ENCODE assay signal across 8 cellular contexts in the genomic region with DNA sequence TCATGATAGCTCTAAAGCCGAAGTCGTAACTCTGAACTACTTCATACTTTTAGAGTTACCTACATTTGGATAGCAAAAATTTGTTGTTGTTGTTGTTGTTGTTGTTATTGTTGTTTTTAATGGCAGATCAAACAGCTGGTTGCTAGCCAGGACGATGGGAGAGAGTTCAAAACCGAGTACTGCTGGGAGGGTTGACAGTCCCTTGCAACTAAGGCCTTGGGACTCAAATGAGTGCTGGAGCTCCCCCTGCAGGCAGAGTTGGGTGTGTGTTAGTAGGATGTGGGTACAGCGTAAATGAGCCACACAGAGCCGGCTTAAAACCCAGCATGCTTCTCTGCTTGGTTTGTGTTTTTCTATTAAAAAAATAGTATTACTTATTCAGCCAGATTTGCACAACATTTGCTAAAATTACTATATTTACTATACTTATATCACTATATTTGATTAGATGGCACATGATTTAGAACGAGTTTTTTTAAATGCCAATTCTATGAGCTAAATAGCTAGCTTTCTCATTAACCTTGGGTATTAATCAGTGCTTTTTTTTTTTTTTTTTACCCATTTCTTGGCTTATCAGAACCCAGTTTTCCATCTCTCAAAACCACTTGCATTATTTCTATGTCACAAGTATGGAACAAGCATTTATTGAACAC.
DNase-seq lines count a peak whose midpoint lies in the region; FAIRE-seq and TF ChIP-seq lines count a peak whose summit lies in the region.

No MANE protein-coding gene starts in this region.

- H3K4me1 Mint-ChIP-seq in activated naive CD4-positive, alpha-beta T cell treated with anti-CD3 and anti-CD28 coated beads for 36 hours (ENCODE audit: low read depth), result peaks cover 5% of the 10 kb centered on the region

- H3K4me3 Mint-ChIP-seq in activated naive CD4-positive, alpha-beta T cell treated with anti-CD3 and anti-CD28 coated beads for 36 hours, result no peak overlapping the region

- H3K36me3 Mint-ChIP-seq in activated naive CD4-positive, alpha-beta T cell treated with anti-CD3 and anti-CD28 coated beads for 36 hours (ENCODE audit: low read depth), result no peaks in the 10 kb centered on the region

- H3K27ac Mint-ChIP-seq in activated naive CD4-positive, alpha-beta T cell treated with anti-CD3 and anti-CD28 coated beads for 36 hours, result no peak overlapping the region

- CTCF ChIA-PET in activated naive CD4-positive, alpha-beta T cell treated with anti-CD3 and anti-CD28 coated beads for 36 hours (lab: Charles Lee), result interaction anchor here (0.5 to 2.2 kb wide), 43 partner anchors 8 to 1837 kb away, joined by 3 to 46 read pairs (median 4); a partner anchor contains a TSS

- H3K36me3 ChIP-seq in GM06990 (ENCODE audit: control insufficient read depth, insufficient read depth, low read length) (no peaks in the 10 kb centered on the region), SK-N-MC (ENCODE audit: insufficient read depth, low read length) (no peaks in the 10 kb centered on the region)

- H3K9me3 ChIP-seq in SK-N-MC (ENCODE audit: low read depth, low read length), result no peaks in the 10 kb centered on the region

- H3K27me3 Mint-ChIP-seq in activated naive CD4-positive, alpha-beta T cell treated with anti-CD3 and anti-CD28 coated beads for 36 hours (ENCODE audit: low read depth), result no peaks in the 10 kb centered on the region

- H3K4me3 ChIP-seq in GM06990 (replicated peaks; ENCODE audit: low read depth, low read length) (no peak overlapping the region), HFF-Myc (replicated peaks; ENCODE audit: low read depth, low read length) (no peak overlapping the region), SK-N-MC (no peak overlapping the region)

- TF ChIP-seq CTCF in GM06990 (IDR thresholded peaks at IDR 0.05; ENCODE audit: insufficient read depth, low read length, poor library complexity, severe bottlenecking), result peak; percentile 93
- peak; percentile 93 for TF ChIP-seq CTCF in HFF-Myc (IDR thresholded peaks at IDR 0.05; ENCODE audit: low read depth, low read length, missing control alignments)

- no peaks in the 10 kb centered on the region for H3K27me3 ChIP-seq in GM06990 (replicated peaks; ENCODE audit: control insufficient read depth, insufficient read depth, low read length)

- DNase-seq in GM06990 (ENCODE audit: extremely low read depth, insufficient read length) (no peak), HFF-Myc (ENCODE audit: extremely low read depth, low read depth) (peak; percentile 82), NCI-H1092 (lab: John Stamatoyannopoulos, UW) (peak; percentile 78), SK-N-MC (ENCODE audit: low read depth, low spot score) (peak; percentile 92), glomerular visceral epithelial cell (ENCODE audit: extremely low spot score) (peak; percentile 83), pons (ENCODE audit: low spot score) (peak; percentile 94), urothelium cell line (ENCODE audit: low spot score) (peak; percentile 91)
- DNase-seq in activated naive CD4-positive, alpha-beta T cell treated with anti-CD3 and anti-CD28 coated beads for 36 hours, result peak; percentile 94

- FAIRE-seq in urothelium cell line (lab: Jason Lieb, UNC), result no peak

- intact Hi-C loops in activated naive CD4-positive, alpha-beta T cell treated with anti-CD3 and anti-CD28 coated beads for 36 hours (cut with micrococcal nuclease), result loop anchor here (1.0 to 10.0 kb wide), 4 partner anchors 188 to 1142 kb away; no protein-coding TSS in a partner anchor

- H3K9ac ChIP-seq in SK-N-MC (ENCODE audit: insufficient read length), result peak overlapping the region; percentile 61

- peak overlapping the region; percentile 46; the same call in 1 of the 2 replicates for H3K27ac ChIP-seq in SK-N-MC

- H3K9me3 Mint-ChIP-seq in activated naive CD4-positive, alpha-beta T cell treated with anti-CD3 and anti-CD28 coated beads for 36 hours, result peaks cover 2% of the 10 kb centered on the region
